Comparison of ENCODE assay signal across 25 cellular contexts in the genomic region with DNA sequence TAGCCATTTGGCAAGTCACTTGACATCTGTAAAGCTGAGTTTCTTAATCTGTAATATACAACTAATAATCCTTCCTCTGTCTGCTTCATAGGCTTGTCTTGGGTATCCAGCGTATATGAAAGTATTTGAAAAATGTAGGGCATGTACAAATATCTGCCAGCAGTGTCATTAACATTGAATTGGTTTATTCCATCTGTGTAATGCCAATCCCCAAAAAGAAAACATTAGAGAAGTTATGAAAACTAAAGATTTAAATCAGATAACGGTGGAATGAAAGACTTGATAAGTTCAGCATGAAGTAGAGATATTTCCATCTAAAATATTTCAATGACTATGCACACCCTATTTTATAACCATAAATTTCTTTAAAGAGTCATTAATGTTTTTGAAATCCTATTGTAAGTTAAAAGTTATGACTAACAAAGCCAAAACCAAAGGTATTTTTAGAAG. TPM values are rescaled to one million over a fixed set of nuclear protein-coding genes. Genes with fewer than 3 reads are reported as not detected.
DNase-seq lines count a peak whose midpoint lies in the region; ATAC-seq and TF ChIP-seq lines count a peak whose summit lies in the region.
"Had no signal": no experiment of that assay in that cellular context is flagged by ENCODE, and none has a peak within 500 bp of the region (broad histone marks: within the 10 kb centered on the region; RNA-seq: fewer than 3 reads in every experiment).

No MANE protein-coding gene starts in this region.

- H3K9ac ChIP-seq in adipocyte (ENCODE audit: low read length) = no peak overlapping the region
- H3K9ac ChIP-seq: KMS-11 had no signal

- H3K4me3 Mint-ChIP-seq in T-helper 2 cell treated with Interferon-gamma antibody and Interleukin-4, amounts not matched to agents 5 μg/mL and 100 μg/mL, for 36 hours = no peak overlapping the region
- H3K4me3 Mint-ChIP-seq in stimulated activated naive CD8-positive, alpha-beta T cell treated with anti-CD3 and anti-CD28 coated beads, Interleukin-15, amount 100 ng/mL, for 72 hours = no peak overlapping the region
- H3K4me3 Mint-ChIP-seq: CD14-positive monocyte; immature natural killer cell; naive thymus-derived CD8-positive, alpha-beta T cell; stimulated activated naive B cell treated with anti-CD40 and anti-IgM and Interleukin-4, amounts not matched to agents 10 μg/mL and 1 μg/mL and 100 μg/mL, for 72 hours had no signal

- H3K4me1 ChIP-seq in adipocyte (ENCODE audit: control insufficient read depth, insufficient read depth, low read length) (peaks cover 4% of the 10 kb centered on the region), thoracic aorta (ENCODE audit: control insufficient read depth in 1 of 2, low read depth in 2 of 2) (peaks cover 6 to 7% of the 10 kb centered on the region in 2 donors)
- H3K4me1 ChIP-seq: transverse colon had no signal

- H3K4me3 ChIP-seq in adipocyte (ENCODE audit: low read length) (no peak overlapping the region), fibroblast of the aortic adventitia (ENCODE audit: low read depth, low read length) (no peak overlapping the region), thoracic aorta (peak overlapping the region; percentile 26)
- H3K4me3 ChIP-seq: coronary artery, SK-N-MC, transverse colon had no signal

- H3K9me3 Mint-ChIP-seq in T-helper 2 cell treated with Interferon-gamma antibody and Interleukin-4, amounts not matched to agents 5 μg/mL and 100 μg/mL, for 36 hours = no peaks in the 10 kb centered on the region
- H3K9me3 Mint-ChIP-seq in stimulated activated naive CD8-positive, alpha-beta T cell treated with anti-CD3 and anti-CD28 coated beads, Interleukin-15, amount 100 ng/mL, for 72 hours = no peaks in the 10 kb centered on the region
- H3K9me3 Mint-ChIP-seq: immature natural killer cell; naive thymus-derived CD8-positive, alpha-beta T cell; stimulated activated naive B cell treated with anti-CD40 and anti-IgM and Interleukin-4, amounts not matched to agents 10 μg/mL and 1 μg/mL and 100 μg/mL, for 72 hours had no signal

- H3K27me3 ChIP-seq in adipocyte (replicated peaks; ENCODE audit: control insufficient read depth, insufficient read depth, low read length) (no peaks in the 10 kb centered on the region), thoracic aorta (replicated peaks; ENCODE audit: insufficient read depth) (no peaks in the 10 kb centered on the region)
- H3K27me3 ChIP-seq: transverse colon had no signal

- DNase-seq in GM04503 (ENCODE audit: low read depth) = peak; percentile 75
- DNase-seq in adipocyte (ENCODE audit: low read depth) = peak; percentile 54
- DNase-seq in fibroblast of the aortic adventitia (ENCODE audit: low read depth) = peak; percentile 96
- DNase-seq in thoracic aorta (ENCODE audit: low spot score) = no peak
- DNase-seq in T-helper 2 cell treated with Interferon-gamma antibody and Interleukin-4, amounts not matched to agents 5 μg/mL and 100 μg/mL, for 36 hours (ENCODE audit: low spot score) = no peak
- DNase-seq in stimulated activated naive CD8-positive, alpha-beta T cell treated with anti-CD3 and anti-CD28 coated beads, Interleukin-15, amount 100 ng/mL, for 72 hours = no peak
- DNase-seq: activated CD4-positive, alpha-beta T cell treated with anti-CD3 and anti-CD28 coated beads for 48 hours; activated CD8-positive, alpha-beta memory T cell treated with anti-CD3 and anti-CD28 coated beads, Interleukin-2, amount 50 U/mL, for 4 hours; activated gamma-delta T cell treated with Interleukin-2 at 50 U/mL for 16 hours; aorta; DMS79 treated with DMSO at 0.1 percent for 48 hours; head of caudate nucleus; immature natural killer cell; mammary epithelial cell; naive thymus-derived CD8-positive, alpha-beta T cell; NCI-H1092; stimulated activated naive B cell treated with anti-CD40 and anti-IgM and Interleukin-4, amounts not matched to agents 10 μg/mL and 1 μg/mL and 100 μg/mL, for 72 hours; transverse colon had no signal

- no peaks in the 10 kb centered on the region for H3K36me3 Mint-ChIP-seq in T-helper 2 cell treated with Interferon-gamma antibody and Interleukin-4, amounts not matched to agents 5 μg/mL and 100 μg/mL, for 36 hours (ENCODE audit: low read depth)
- H3K36me3 Mint-ChIP-seq: CD14-positive monocyte; immature natural killer cell; naive thymus-derived CD8-positive, alpha-beta T cell; stimulated activated naive B cell treated with anti-CD40 and anti-IgM and Interleukin-4, amounts not matched to agents 10 μg/mL and 1 μg/mL and 100 μg/mL, for 72 hours had no signal

- no peak for ATAC-seq in thoracic aorta (ENCODE audit: insufficient number of reproducible peaks, low FRiP score, low read depth)
- ATAC-seq in stimulated activated naive CD8-positive, alpha-beta T cell treated with anti-CD3 and anti-CD28 coated beads, Interleukin-15, amount 100 ng/mL, for 72 hours = no peak
- no peak for ATAC-seq in HG02759 (IDR thresholded peaks at IDR 0.05; ENCODE audit: unreplicated experiment)
- ATAC-seq in GM21723 (IDR thresholded peaks at IDR 0.05; ENCODE audit: unreplicated experiment) = no peak
- ATAC-seq: naive thymus-derived CD8-positive, alpha-beta T cell had no signal

- H3K27ac ChIP-seq in thoracic aorta = no peak overlapping the region
- H3K27ac ChIP-seq: coronary artery, KMS-11, SK-N-MC, transverse colon had no signal

- TF ChIP-seq CTCF in fibroblast of the aortic adventitia (IDR thresholded peaks at IDR 0.05; ENCODE audit: insufficient read depth, low read length) = no peak
- no peak for TF ChIP-seq CTCF in thoracic aorta (IDR thresholded peaks at IDR 0.05)

- H3K27me3 Mint-ChIP-seq in T-helper 2 cell treated with Interferon-gamma antibody and Interleukin-4, amounts not matched to agents 5 μg/mL and 100 μg/mL, for 36 hours (ENCODE audit: low read depth) = peaks cover 11% of the 10 kb centered on the region
- H3K27me3 Mint-ChIP-seq in stimulated activated naive CD8-positive, alpha-beta T cell treated with anti-CD3 and anti-CD28 coated beads, Interleukin-15, amount 100 ng/mL, for 72 hours = no peaks in the 10 kb centered on the region
- H3K27me3 Mint-ChIP-seq: progenitor cell of endocrine pancreas; stimulated activated naive B cell treated with anti-CD40 and anti-IgM and Interleukin-4, amounts not matched to agents 10 μg/mL and 1 μg/mL and 100 μg/mL, for 72 hours had no signal

- H3K9me3 ChIP-seq in adipocyte (ENCODE audit: control insufficient read depth, low read length) = no peaks in the 10 kb centered on the region
- H3K9me3 ChIP-seq in thoracic aorta = no peaks in the 10 kb centered on the region
- H3K9me3 ChIP-seq: transverse colon had no signal

- no peaks in the 10 kb centered on the region for H3K36me3 ChIP-seq in adipocyte (ENCODE audit: control insufficient read depth, insufficient read depth, low read length, severe bottlenecking)
- H3K36me3 ChIP-seq in thoracic aorta = no peaks in the 10 kb centered on the region
- H3K36me3 ChIP-seq: transverse colon had no signal

- no peak overlapping the region for H3K27ac Mint-ChIP-seq in T-helper 2 cell treated with Interferon-gamma antibody and Interleukin-4, amounts not matched to agents 5 μg/mL and 100 μg/mL, for 36 hours
- H3K27ac Mint-ChIP-seq in stimulated activated naive CD8-positive, alpha-beta T cell treated with anti-CD3 and anti-CD28 coated beads, Interleukin-15, amount 100 ng/mL, for 72 hours = no peak overlapping the region
- H3K27ac Mint-ChIP-seq: CD14-positive monocyte; immature natural killer cell; naive thymus-derived CD8-positive, alpha-beta T cell; progenitor cell of endocrine pancreas; stimulated activated naive B cell treated with anti-CD40 and anti-IgM and Interleukin-4, amounts not matched to agents 10 μg/mL and 1 μg/mL and 100 μg/mL, for 72 hours had no signal

- H3K4me1 Mint-ChIP-seq in T-helper 2 cell treated with Interferon-gamma antibody and Interleukin-4, amounts not matched to agents 5 μg/mL and 100 μg/mL, for 36 hours (ENCODE audit: low read depth) = no peaks in the 10 kb centered on the region
- H3K4me1 Mint-ChIP-seq in stimulated activated naive CD8-positive, alpha-beta T cell treated with anti-CD3 and anti-CD28 coated beads, Interleukin-15, amount 100 ng/mL, for 72 hours = no peaks in the 10 kb centered on the region
- H3K4me1 Mint-ChIP-seq: CD14-positive monocyte; immature natural killer cell; naive thymus-derived CD8-positive, alpha-beta T cell; stimulated activated naive B cell treated with anti-CD40 and anti-IgM and Interleukin-4, amounts not matched to agents 10 μg/mL and 1 μg/mL and 100 μg/mL, for 72 hours had no signal

RNA-seq across cellular contexts. Expression of gene RTKN2, which starts 9.8 kb away (rescaled TPM):
- total RNA-seq in fibroblast of the aortic adventitia (ENCODE audit: low replicate concordance) (0.16 and 11.9 TPM in 2 replicates), thoracic aorta (not detected)

Comparison
In these comparisons a context has a peak if more than half of its experiments do, and no peak if none do; other contexts are left out.
1. DNase-seq: peak in GM04503 (single experiment), adipocyte (single experiment) and fibroblast of the aortic adventitia (single experiment); none in thoracic aorta (single experiment), T-helper 2 cell treated with Interferon-gamma antibody and Interleukin-4, amounts not matched to agents 5 μg/mL and 100 μg/mL, for 36 hours (single experiment) and stimulated activated naive CD8-positive, alpha-beta T cell treated with anti-CD3 and anti-CD28 coated beads, Interleukin-15, amount 100 ng/mL, for 72 hours (0 of 2).